In the genomic region with DNA sequence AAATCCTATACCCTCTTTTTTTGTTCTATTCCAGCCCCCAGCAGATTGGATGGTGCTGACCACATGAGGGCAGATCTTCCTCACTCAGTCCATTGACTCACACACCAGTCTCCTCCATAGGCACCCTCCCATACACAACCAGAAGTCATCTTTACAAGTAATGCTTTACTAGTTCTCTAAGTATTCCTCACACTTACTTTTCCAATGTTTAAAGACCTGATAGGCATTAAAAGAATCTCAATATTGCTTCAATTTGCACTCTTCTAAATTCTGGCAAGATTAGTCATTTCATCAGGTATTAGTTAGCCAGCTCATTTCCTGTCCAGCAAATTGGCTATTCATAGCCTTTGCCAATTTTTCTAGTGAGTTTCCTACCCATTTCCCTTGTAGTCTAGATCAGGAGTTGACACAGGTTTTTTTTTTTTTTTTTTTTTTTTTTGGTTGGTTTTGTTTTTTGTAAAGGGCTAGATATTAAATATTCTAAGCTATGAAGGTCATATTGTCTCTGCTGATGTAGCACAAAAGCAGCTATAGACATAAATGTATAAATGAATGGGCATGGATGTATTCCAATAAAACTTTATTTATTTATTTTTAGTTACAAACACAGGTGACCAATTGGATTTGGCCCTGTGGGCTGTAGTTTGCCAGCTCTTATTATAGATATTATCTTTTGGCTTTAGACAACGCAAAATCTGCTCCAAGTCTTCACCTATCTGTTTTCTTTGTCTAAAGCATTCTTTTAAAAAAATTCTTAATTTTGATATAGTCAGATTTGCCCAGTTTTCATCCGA, we compare ENCODE assay signal across 18 cellular contexts.
DNase-seq lines count a peak whose midpoint lies in the region; ATAC-seq, FAIRE-seq and TF ChIP-seq lines count a peak whose summit lies in the region.
"Had no signal": no experiment of that assay in that cellular context is flagged by ENCODE, and none has a peak within 500 bp of the region (broad histone marks: within the 10 kb centered on the region; RNA-seq: fewer than 3 reads in every experiment).

No MANE protein-coding gene starts in this region.

- H3K4me1 ChIP-seq in keratinocyte (ENCODE audit: control insufficient read depth, extremely low read depth, insufficient read depth, low read length), result peaks cover 54% of the 10 kb centered on the region
- H3K4me1 ChIP-seq: neural progenitor cell had no signal

- H3K4me1 Mint-ChIP-seq in nephron progenitor cell, result peaks cover 26% of the 10 kb centered on the region

- H4K20me1 ChIP-seq in keratinocyte (ENCODE audit: control insufficient read depth, extremely low read depth, insufficient read depth, low read length), result no peaks in the 10 kb centered on the region

- H3K27me3 ChIP-seq in BJ (ENCODE audit: control insufficient read depth, insufficient read depth, low read length) (no peaks in the 10 kb centered on the region), MG63 (no peaks in the 10 kb centered on the region), brain microvascular endothelial cell (replicated peaks) (no peaks in the 10 kb centered on the region), keratinocyte (ENCODE audit: control insufficient read depth, extremely low read depth, insufficient read depth, low read length) (no peaks in the 10 kb centered on the region)
- H3K27me3 ChIP-seq: body of pancreas, neural progenitor cell had no signal

- peak overlapping the region; percentile 50 for H3K4me2 ChIP-seq in keratinocyte (ENCODE audit: control insufficient read depth, extremely low read depth, insufficient read depth, low read depth, low read length)
- H3K4me2 ChIP-seq: GM23338, neural progenitor cell had no signal

- peak; percentile 53 for DNase-seq in BJ (ENCODE audit: low read depth)
- peak; percentile 53 for DNase-seq in MG63
- peak; percentile 34 for DNase-seq in brain microvascular endothelial cell
- no peak for DNase-seq in keratinocyte (ENCODE audit: low read depth, low spot score)
- DNase-seq in NCI-H774 (lab: John Stamatoyannopoulos, UW), result no peak
- no peak for DNase-seq in left colon
- no peak for DNase-seq in nephron progenitor cell
- DNase-seq: activated CD4-positive, alpha-beta T cell treated with anti-CD3 and anti-CD28 coated beads, Interleukin-2, amount 10 ng/mL, durations not matched to agents 7 days and 5 days; activated T-cell treated with anti-CD3 and anti-CD28 coated beads, Interleukin-2, amount 50 U/mL, for 4 hours; body of pancreas; CD4-positive, alpha-beta T cell; effector memory CD8-positive, alpha-beta T cell; stimulated activated naive CD8-positive, alpha-beta T cell treated with anti-CD3 and anti-CD28 coated beads, Interleukin-15, amount 100 ng/mL, for 72 hours; T-helper 1 cell had no signal

- no peak overlapping the region for H3K27ac Mint-ChIP-seq in nephron progenitor cell
- H3K27ac Mint-ChIP-seq: activated CD4-positive, alpha-beta T cell treated with anti-CD3 and anti-CD28 coated beads, Interleukin-2, amount 10 ng/mL, durations not matched to agents 7 days and 5 days; CD4-positive, alpha-beta T cell; effector memory CD8-positive, alpha-beta T cell; GM23338; neural progenitor cell had no signal

- in situ Hi-C loops in brain microvascular endothelial cell (cut with HindIII; ENCODE audit: low pct_ligation_motif_present, low sequenced_read_pairs), result loop anchor here (25.0 kb wide), 1 partner anchor 95 kb away; no protein-coding TSS in a partner anchor

- dilution Hi-C loops in keratinocyte (cut with MboI; ENCODE audit: extremely low pct_ligation_motif_present, low sequenced_read_pairs), result no loop called here

- TF ChIP-seq CTCF in BJ (IDR thresholded peaks at IDR 0.05; ENCODE audit: insufficient read depth, low read depth, low read length), result no peak
- TF ChIP-seq CTCF in brain microvascular endothelial cell (IDR thresholded peaks at IDR 0.05; ENCODE audit: low read depth, low read length, missing control alignments), result no peak
- peak in 1 of 3 experiments; percentile 43 for TF ChIP-seq CTCF in keratinocyte (optimal IDR thresholded peaks at IDR 0.05 in 1 of 3, IDR thresholded peaks at IDR 0.05 in 1 of 3, conservative IDR thresholded peaks at IDR 0.05 in 1 of 3; ENCODE audit: extremely low read depth in 1 of 3, insufficient read depth in 2 of 3, low read length in 3 of 3)
- no peak for TF ChIP-seq CTCF in nephron progenitor cell (IDR thresholded peaks at IDR 0.05)

- H3K9me3 ChIP-seq in MG63 (no peaks in the 10 kb centered on the region), keratinocyte (ENCODE audit: control insufficient read depth, low read depth, low read length) (no peaks in the 10 kb centered on the region)
- H3K9me3 ChIP-seq: body of pancreas had no signal

- H3K79me2 ChIP-seq in keratinocyte (ENCODE audit: control insufficient read depth, insufficient read depth, low read length), result no peaks in the 10 kb centered on the region

- H2AFZ ChIP-seq in keratinocyte (ENCODE audit: control insufficient read depth, low read length), result no peak overlapping the region
- H2AFZ ChIP-seq: GM23338, neural progenitor cell had no signal

- intact Hi-C loops in left colon (cut with DNase I, micrococcal nuclease), result no loop called here

- CTCF ChIA-PET in BJ (lab: Yijun Ruan, JAX), result interaction anchor here (1.0 to 2.5 kb wide), 4 partner anchors 12 to 433 kb away, joined by 5 to 9 read pairs (median 8); no protein-coding TSS in a partner anchor

- no peak for ATAC-seq in left colon
- no peak for ATAC-seq in HG02981 (IDR thresholded peaks at IDR 0.05; ENCODE audit: unreplicated experiment)
- ATAC-seq: activated T-cell treated with anti-CD3 and anti-CD28 coated beads, Interleukin-2, amount 50 U/mL, for 4 hours; body of pancreas; effector memory CD8-positive, alpha-beta T cell; GM23338; stimulated activated naive CD8-positive, alpha-beta T cell treated with anti-CD3 and anti-CD28 coated beads, Interleukin-15, amount 100 ng/mL, for 72 hours had no signal

- H3K9me1 ChIP-seq in keratinocyte (ENCODE audit: control insufficient read depth, extremely low read depth, insufficient read depth, low read length), result no peaks in the 10 kb centered on the region

- peak; percentile 67 for FAIRE-seq in keratinocyte (lab: Jason Lieb, UNC)

- H3K27ac ChIP-seq in brain microvascular endothelial cell (no peak overlapping the region), keratinocyte (ENCODE audit: control insufficient read depth, insufficient read depth, low read length) (peak overlapping the region; percentile 60)
- H3K27ac ChIP-seq: body of pancreas, neural progenitor cell had no signal

- H3K4me3 ChIP-seq in BJ (ENCODE audit: low read depth, low read length) (no peak overlapping the region), MG63 (no peak overlapping the region), brain microvascular endothelial cell (ENCODE audit: low read depth, low read length) (no peak overlapping the region), keratinocyte (ENCODE audit: control insufficient read depth in 2 of 3, extremely low read depth in 1 of 3, insufficient read depth in 2 of 3, low read depth in 1 of 3, low read length in 3 of 3) (no peak overlapping the region)
- H3K4me3 ChIP-seq: body of pancreas, GM23338, neural progenitor cell, skin epidermis had no signal

- H3K27me3 Mint-ChIP-seq in nephron progenitor cell (ENCODE audit: low read depth, poor library complexity), result peaks cover 13% of the 10 kb centered on the region

- H3K9me3 Mint-ChIP-seq in nephron progenitor cell, result no peaks in the 10 kb centered on the region
- H3K9me3 Mint-ChIP-seq: activated CD4-positive, alpha-beta T cell treated with anti-CD3 and anti-CD28 coated beads, Interleukin-2, amount 10 ng/mL, durations not matched to agents 7 days and 5 days; activated T-cell treated with anti-CD3 and anti-CD28 coated beads, Interleukin-2, amount 50 U/mL, for 4 hours; CD4-positive, alpha-beta T cell; effector memory CD8-positive, alpha-beta T cell; GM23338; neural progenitor cell; stimulated activated naive CD8-positive, alpha-beta T cell treated with anti-CD3 and anti-CD28 coated beads, Interleukin-15, amount 100 ng/mL, for 72 hours had no signal

- H3K36me3 Mint-ChIP-seq in nephron progenitor cell (ENCODE audit: low read depth), result no peaks in the 10 kb centered on the region
- H3K36me3 Mint-ChIP-seq: neural progenitor cell had no signal

- H3K4me3 Mint-ChIP-seq in nephron progenitor cell, result no peak overlapping the region
- H3K4me3 Mint-ChIP-seq: activated CD4-positive, alpha-beta T cell treated with anti-CD3 and anti-CD28 coated beads, Interleukin-2, amount 10 ng/mL, durations not matched to agents 7 days and 5 days; activated T-cell treated with anti-CD3 and anti-CD28 coated beads, Interleukin-2, amount 50 U/mL, for 4 hours; CD4-positive, alpha-beta T cell; effector memory CD8-positive, alpha-beta T cell; GM23338; neural progenitor cell; stimulated activated naive CD8-positive, alpha-beta T cell treated with anti-CD3 and anti-CD28 coated beads, Interleukin-15, amount 100 ng/mL, for 72 hours had no signal

- H3K9ac ChIP-seq in keratinocyte (ENCODE audit: control insufficient read depth, extremely low read depth, insufficient read depth, low read length), result no peak overlapping the region
- H3K9ac ChIP-seq: neural progenitor cell had no signal

- POLR2A ChIA-PET in BJ (lab: Charles Lee), result interaction anchor here (0.7 kb wide), 1 partner anchor 136 kb away, joined by 21 read pairs; no protein-coding TSS in a partner anchor

- H3K36me3 ChIP-seq in BJ (ENCODE audit: control insufficient read depth, insufficient read depth, low read length), result no peaks in the 10 kb centered on the region
- no peaks in the 10 kb centered on the region for H3K36me3 ChIP-seq in MG63
- H3K36me3 ChIP-seq in brain microvascular endothelial cell (replicated peaks), result no peaks in the 10 kb centered on the region
- H3K36me3 ChIP-seq in keratinocyte (ENCODE audit: control insufficient read depth in 2 of 2, extremely low read depth in 1 of 2, insufficient read depth in 2 of 2, low read length in 2 of 2), result no peaks in the 10 kb centered on the region
- H3K36me3 ChIP-seq: neural progenitor cell had no signal

Comparison
In these comparisons a context has a peak if more than half of its experiments do, and no peak if none do; other contexts are left out.
1. DNase-seq: peak in BJ (single experiment), MG63 (single experiment) and brain microvascular endothelial cell (single experiment); none in keratinocyte (single experiment), NCI-H774 (single experiment), left colon (0 of 2) and nephron progenitor cell (single experiment).